9 cellular contexts compared by ENCODE assay signal in genomic region chr12:7131502-7131866, GRCh38. TPM values are rescaled to one million over a fixed set of nuclear protein-coding genes. Genes with fewer than 3 reads are reported as not detected.
DNase-seq lines count a peak whose midpoint lies in the region; ATAC-seq and TF ChIP-seq lines count a peak whose summit lies in the region.
"Had no signal": no experiment of that assay in that cellular context is flagged by ENCODE, and none has a peak within 500 bp of the region (broad histone marks: within the 10 kb centered on the region; RNA-seq: fewer than 3 reads in every experiment).

No MANE protein-coding gene starts in this region.

- intact Hi-C loops in activated CD4-positive, alpha-beta T cell treated with anti-CD3 and anti-CD28 coated beads for 36 hours (cut with DNase I, micrococcal nuclease): loop anchor here in 1 of 2 experiments (2.0 kb wide), 1 partner anchor 895 kb away; no protein-coding TSS in a partner anchor

- H3K27ac Mint-ChIP-seq in activated CD4-positive, alpha-beta T cell treated with anti-CD3 and anti-CD28 coated beads for 36 hours: peak overlapping the region; percentile 74
- no peak overlapping the region for H3K27ac Mint-ChIP-seq in WTC11
- H3K27ac Mint-ChIP-seq in stimulated activated naive CD8-positive, alpha-beta T cell treated with anti-CD3 and anti-CD28 coated beads, Interleukin-15, amount 100 ng/mL, for 72 hours: no peak overlapping the region
- H3K27ac Mint-ChIP-seq: dendritic cell treated with granulocyte-macrophage colony-stimulating factor and Interleukin-4, amounts not matched to agents 40 ng/mL and 50 ng/mL, for 4 days had no signal

- POLR2A ChIA-PET in activated CD4-positive, alpha-beta T cell treated with anti-CD3 and anti-CD28 coated beads for 36 hours (lab: Charles Lee): interaction anchor here (0.6 to 0.8 kb wide), 3 partner anchors 20 to 1112 kb away, joined by 3 to 5 read pairs (median 3); no protein-coding TSS in a partner anchor
- POLR2A ChIA-PET in WTC11 (lab: Charles Lee) (no interaction called here), GM10248 (lab: Yijun Ruan, JAX) (no interaction called here)

- no peaks in the 10 kb centered on the region for H3K9me3 Mint-ChIP-seq in activated CD4-positive, alpha-beta T cell treated with anti-CD3 and anti-CD28 coated beads for 36 hours (ENCODE audit: low read depth)
- no peaks in the 10 kb centered on the region for H3K9me3 Mint-ChIP-seq in WTC11
- no peaks in the 10 kb centered on the region for H3K9me3 Mint-ChIP-seq in stimulated activated naive CD8-positive, alpha-beta T cell treated with anti-CD3 and anti-CD28 coated beads, Interleukin-15, amount 100 ng/mL, for 72 hours
- H3K9me3 Mint-ChIP-seq: dendritic cell treated with granulocyte-macrophage colony-stimulating factor and Interleukin-4, amounts not matched to agents 40 ng/mL and 50 ng/mL, for 4 days had no signal

- peaks cover 31% of the 10 kb centered on the region for H3K4me1 Mint-ChIP-seq in activated CD4-positive, alpha-beta T cell treated with anti-CD3 and anti-CD28 coated beads for 36 hours
- peaks cover 34% of the 10 kb centered on the region for H3K4me1 Mint-ChIP-seq in WTC11
- peaks cover 45% of the 10 kb centered on the region for H3K4me1 Mint-ChIP-seq in stimulated activated naive CD8-positive, alpha-beta T cell treated with anti-CD3 and anti-CD28 coated beads, Interleukin-15, amount 100 ng/mL, for 72 hours

- peaks cover 12% of the 10 kb centered on the region for H3K36me3 Mint-ChIP-seq in activated CD4-positive, alpha-beta T cell treated with anti-CD3 and anti-CD28 coated beads for 36 hours (ENCODE audit: low read depth)
- H3K36me3 Mint-ChIP-seq in WTC11: peaks cover 18% of the 10 kb centered on the region

- CTCF ChIA-PET in activated CD4-positive, alpha-beta T cell treated with anti-CD3 and anti-CD28 coated beads for 36 hours (lab: Charles Lee): interaction anchor here (2.6 kb wide), 1 partner anchor 18 kb away, joined by 13 read pairs; no protein-coding TSS in a partner anchor
- CTCF ChIA-PET in WTC11 (lab: Charles Lee): interaction anchor here (1.0 to 2.2 kb wide), 5 partner anchors 9 to 23 kb away, joined by 3 to 11 read pairs (median 6); partner anchors contain the start of gene C1RL
- CTCF ChIA-PET in GM10248 (lab: Yijun Ruan, JAX): interaction anchor here (0.8 to 1.3 kb wide), 4 partner anchors 9 to 14 kb away, joined by 3 to 5 read pairs (median 3); no protein-coding TSS in a partner anchor

- WGBS in hepatocyte (ENCODE audit: low lambda C conversion rate, missing lambda C conversion rate): 37% methylated on average over 3 of the region's 7 CpGs

- H3K4me3 Mint-ChIP-seq in activated CD4-positive, alpha-beta T cell treated with anti-CD3 and anti-CD28 coated beads for 36 hours: peak overlapping the region; percentile 80
- H3K4me3 Mint-ChIP-seq in WTC11: peak overlapping the region; percentile 93
- peak overlapping the region; percentile 91 to 93 for H3K4me3 Mint-ChIP-seq in stimulated activated naive CD8-positive, alpha-beta T cell treated with anti-CD3 and anti-CD28 coated beads, Interleukin-15, amount 100 ng/mL, for 72 hours

- peaks cover 7% of the 10 kb centered on the region for H3K79me2 ChIP-seq in hepatocyte

- H3K9me3 ChIP-seq in hepatocyte (ENCODE audit: low read depth) (no peaks in the 10 kb centered on the region), MG63 (no peaks in the 10 kb centered on the region)

- H3K27ac ChIP-seq in hepatocyte: no peak overlapping the region

- H3K27me3 ChIP-seq in hepatocyte: no peaks in the 10 kb centered on the region
- H3K27me3 ChIP-seq in MG63: peaks cover 15% of the 10 kb centered on the region

- H3K27me3 Mint-ChIP-seq in activated CD4-positive, alpha-beta T cell treated with anti-CD3 and anti-CD28 coated beads for 36 hours: no peaks in the 10 kb centered on the region
- peaks cover 23% of the 10 kb centered on the region for H3K27me3 Mint-ChIP-seq in WTC11 (ENCODE audit: low read depth)
- H3K27me3 Mint-ChIP-seq in stimulated activated naive CD8-positive, alpha-beta T cell treated with anti-CD3 and anti-CD28 coated beads, Interleukin-15, amount 100 ng/mL, for 72 hours: no peaks in the 10 kb centered on the region

- no peak overlapping the region for H2AFZ ChIP-seq in hepatocyte

- H3K4me1 ChIP-seq in hepatocyte (ENCODE audit: insufficient read depth): peaks cover 6% of the 10 kb centered on the region

- DNase-seq in activated CD4-positive, alpha-beta T cell treated with anti-CD3 and anti-CD28 coated beads for 36 hours: peak; percentile 51
- no peak for DNase-seq in activated CD4-positive, alpha-beta T cell treated with anti-CD3 and anti-CD28 coated beads for 1 hour
- DNase-seq in WTC11 (ENCODE audit: low spot score) (no peak), hepatocyte (ENCODE audit: low spot score) (no peak), GM10248 (ENCODE audit: extremely low spot score) (no peak), MG63 (no peak), NCI-H1092 (lab: John Stamatoyannopoulos, UW) (no peak)
- DNase-seq in stimulated activated naive CD8-positive, alpha-beta T cell treated with anti-CD3 and anti-CD28 coated beads, Interleukin-15, amount 100 ng/mL, for 72 hours: peak in 1 of 2 donors; percentile 30

- TF ChIP-seq CTCF in WTC11 (IDR thresholded peaks at IDR 0.05) (no peak), hepatocyte (IDR thresholded peaks at IDR 0.05; ENCODE audit: poor library complexity) (no peak), GM10248 (IDR thresholded peaks at IDR 0.05; ENCODE audit: control extremely low read depth, extremely low read depth, low read depth, missing control alignments) (no peak)

- H3K9me2 ChIP-seq in hepatocyte (replicated peaks; ENCODE audit: insufficient read depth): no peaks in the 10 kb centered on the region

- H3K36me3 ChIP-seq in hepatocyte (replicated peaks; ENCODE audit: insufficient read depth, low read depth): no peaks in the 10 kb centered on the region
- no peaks in the 10 kb centered on the region for H3K36me3 ChIP-seq in MG63

- H3K4me2 ChIP-seq in hepatocyte: peak overlapping the region; percentile 100

- ATAC-seq in activated CD4-positive, alpha-beta T cell treated with anti-CD3 and anti-CD28 coated beads for 36 hours: peak; percentile 45
- no peak for ATAC-seq in WTC11
- ATAC-seq in stimulated activated naive CD8-positive, alpha-beta T cell treated with anti-CD3 and anti-CD28 coated beads, Interleukin-15, amount 100 ng/mL, for 72 hours: peak; percentile 66

- no peaks in the 10 kb centered on the region for H4K20me1 ChIP-seq in hepatocyte (ENCODE audit: insufficient read depth, poor library complexity, severe bottlenecking)

- H3K4me3 ChIP-seq in hepatocyte (peak overlapping the region; percentile 50), MG63 (no peak overlapping the region)

TF ChIP-seq in WTC11, 78 proteins besides CTCF, POLR2A, EP300 and RAD21:
- TF ChIP-seq ZNF671 (CRISPR knock-in tag; IDR thresholded peaks at IDR 0.05) (no peak), ATF3 (CRISPR knock-in tag; conservative IDR thresholded peaks at IDR 0.05) (no peak)
- TF ChIP-seq, protein P1, sequence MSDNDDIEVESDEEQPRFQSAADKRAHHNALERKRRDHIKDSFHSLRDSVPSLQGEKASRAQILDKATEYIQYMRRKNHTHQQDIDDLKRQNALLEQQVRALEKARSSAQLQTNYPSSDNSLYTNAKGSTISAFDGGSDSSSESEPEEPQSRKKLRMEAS (CRISPR knock-in tag; IDR thresholded peaks at IDR 0.05): no peak
- TF ChIP-seq, protein P2, sequence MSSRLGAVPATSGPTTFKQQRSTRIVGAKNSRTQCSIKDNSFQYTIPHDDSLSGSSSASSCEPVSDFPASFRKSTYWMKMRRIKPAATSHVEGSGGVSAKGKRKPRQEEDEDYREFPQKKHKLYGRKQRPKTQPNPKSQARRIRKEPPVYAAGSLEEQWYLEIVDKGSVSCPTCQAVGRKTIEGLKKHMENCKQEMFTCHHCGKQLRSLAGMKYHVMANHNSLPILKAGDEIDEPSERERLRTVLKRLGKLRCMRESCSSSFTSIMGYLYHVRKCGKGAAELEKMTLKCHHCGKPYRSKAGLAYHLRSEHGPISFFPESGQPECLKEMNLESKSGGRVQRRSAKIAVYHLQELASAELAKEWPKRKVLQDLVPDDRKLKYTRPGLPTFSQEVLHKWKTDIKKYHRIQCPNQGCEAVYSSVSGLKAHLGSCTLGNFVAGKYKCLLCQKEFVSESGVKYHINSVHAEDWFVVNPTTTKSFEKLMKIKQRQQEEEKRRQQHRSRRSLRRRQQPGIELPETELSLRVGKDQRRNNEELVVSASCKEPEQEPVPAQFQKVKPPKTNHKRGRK (CRISPR knock-in tag; IDR thresholded peaks at IDR 0.05; ENCODE audit: borderline replicate concordance): no peak
TF ChIP-seq in WTC11: peak in this region for 0.

RNA-seq across cellular contexts. Expression of gene CLSTN3, which starts 1.3 kb away (rescaled TPM):
- 10 to 100 TPM; 28.2 to 37.9 TPM for total RNA-seq in activated CD4-positive, alpha-beta T cell treated with anti-CD3 and anti-CD28 coated beads for 36 hours
- total RNA-seq in WTC11 (2021) (23.7 to 28.2 TPM (median 24.7 TPM) in 3 replicates), hepatocyte (38.0 and 57.0 TPM in 2 replicates)
- 37.8 and 39.5 TPM in 2 replicates for polyA plus RNA-seq in hepatocyte
- total RNA-seq in MG63 (2014; rRNA removed; shearing (Covaris generic); ENCODE audit: low replicate concordance): not detected in 2 replicates

RNA-seq across cellular contexts. Expression of gene RBP5, which starts 2.8 kb away (rescaled TPM):
- total RNA-seq in activated CD4-positive, alpha-beta T cell treated with anti-CD3 and anti-CD28 coated beads for 36 hours: not detected
- total RNA-seq in WTC11 (2021): 4.1 to 5.4 TPM (median 4.7 TPM) in 3 replicates
- total RNA-seq in hepatocyte: 11.1 and 16.2 TPM in 2 replicates
- polyA plus RNA-seq in hepatocyte: 23.0 and 30.0 TPM in 2 replicates
- total RNA-seq in MG63 (2014; rRNA removed; shearing (Covaris generic); ENCODE audit: low replicate concordance): not detected in 2 replicates

RNA-seq across cellular contexts. Expression of gene C1RL, which starts 22.5 kb away (rescaled TPM):
- total RNA-seq in activated CD4-positive, alpha-beta T cell treated with anti-CD3 and anti-CD28 coated beads for 36 hours: 10 to 100 TPM; 17.3 to 18.9 TPM
- 17.7 to 23.7 TPM (median 22.9 TPM) in 3 replicates for total RNA-seq in WTC11 (2021)
- 60.0 and 64.5 TPM in 2 replicates for total RNA-seq in hepatocyte
- 26.4 and 35.5 TPM in 2 replicates for polyA plus RNA-seq in hepatocyte
- 0.32 and 3.7 TPM in 2 replicates for total RNA-seq in MG63 (2014; rRNA removed; shearing (Covaris generic); ENCODE audit: low replicate concordance)

RNA-seq across cellular contexts. Expression of gene C1R, which starts 39.2 kb away (rescaled TPM):
- total RNA-seq in activated CD4-positive, alpha-beta T cell treated with anti-CD3 and anti-CD28 coated beads for 36 hours: 1 to 10 TPM; 1.4 to 2.2 TPM
- 8.4 to 9.8 TPM (median 8.9 TPM) in 3 replicates for total RNA-seq in WTC11 (2021)
- 80.1 and 85.4 TPM in 2 replicates for total RNA-seq in hepatocyte
- polyA plus RNA-seq in hepatocyte: 89.6 and 95.1 TPM in 2 replicates
- total RNA-seq in MG63 (2014; rRNA removed; shearing (Covaris generic); ENCODE audit: low replicate concordance): 45.9 and 50.9 TPM in 2 replicates

RNA-seq across cellular contexts. Expression of gene PEX5, which starts 58.0 kb away (rescaled TPM):
- 10 to 100 TPM; 25.4 to 38.8 TPM for total RNA-seq in activated CD4-positive, alpha-beta T cell treated with anti-CD3 and anti-CD28 coated beads for 36 hours
- total RNA-seq in WTC11 (2021): 61.4 to 68.9 TPM (median 63.4 TPM) in 3 replicates
- total RNA-seq in hepatocyte: 28.3 and 32.6 TPM in 2 replicates
- 15.0 and 17.3 TPM in 2 replicates for polyA plus RNA-seq in hepatocyte
- 26.8 and 45.6 TPM in 2 replicates for total RNA-seq in MG63 (2014; rRNA removed; shearing (Covaris generic); ENCODE audit: low replicate concordance)

Comparison
In these comparisons a context has a peak if more than half of its experiments do, and no peak if none do; other contexts are left out.
1. RNA of gene CLSTN3, which starts 1.3 kb away (total RNA-seq): 38.0 to 57.0 TPM in hepatocyte, 28.2 to 37.9 TPM in activated CD4-positive, alpha-beta T cell treated with anti-CD3 and anti-CD28 coated beads for 36 hours and 23.7 to 28.2 TPM in WTC11; not detected in MG63; every median in the first group is over 10 times any median in the second.
2. Peak in every context shown above with its lines, with median percentiles within 50 percentile points of each other: H3K4me3 Mint-ChIP-seq.